20 cellular contexts compared by ENCODE assay signal in genomic region chr4:155929833-155930232, GRCh38. TPM values are rescaled to one million over a fixed set of nuclear protein-coding genes. Genes with fewer than 3 reads are reported as not detected.
"Had no signal": no experiment of that assay in that cellular context is flagged by ENCODE, and none has a peak within 500 bp of the region (broad histone marks: within the 10 kb centered on the region; RNA-seq: fewer than 3 reads in every experiment).

No MANE protein-coding gene starts in this region.

- H3K4me3 ChIP-seq: left lung, mucosa of descending colon, sigmoid colon had no signal

- ATAC-seq: activated CD8-positive, alpha-beta memory T cell treated with anti-CD3 and anti-CD28 coated beads, Interleukin-2, amount 10 ng/mL, durations not matched to agents 7 days and 5 days; effector memory CD8-positive, alpha-beta T cell; foreskin keratinocyte; left lung; mucosa of descending colon; naive thymus-derived CD8-positive, alpha-beta T cell had no signal

- H3K36me3 ChIP-seq: WERI-Rb-1 had no signal

- H3K4me1 ChIP-seq: foreskin keratinocyte, left lung, parathyroid adenoma, sigmoid colon had no signal

- H3K9me3 ChIP-seq: mucosa of descending colon had no signal

- H3K27ac ChIP-seq: foreskin keratinocyte, left lung, parathyroid adenoma, sigmoid colon, WERI-Rb-1 had no signal

- H3K27me3 ChIP-seq: foreskin keratinocyte, left lung, sigmoid colon had no signal

- DNase-seq: activated CD4-positive, alpha-beta T cell treated with anti-CD3 and anti-CD28 coated beads, Interleukin-2, amount 50 U/mL, for 48 hours; activated CD8-positive, alpha-beta memory T cell treated with anti-CD3 and anti-CD28 coated beads, Interleukin-2, amount 10 ng/mL, durations not matched to agents 7 days and 5 days; activated naive CD4-positive, alpha-beta T cell treated with anti-CD3 and anti-CD28 coated beads, Interleukin-2, amount 10 ng/mL, durations not matched to agents 7 days and 5 days; activated T-cell treated with anti-CD3 and anti-CD28 coated beads, Interleukin-2, amount 50 U/mL, for 1 hour; dermis blood vessel endothelial cell; effector memory CD8-positive, alpha-beta T cell; foreskin keratinocyte; glutamatergic neuron; hypothalamus; kidney; left lung; mucosa of descending colon; naive thymus-derived CD8-positive, alpha-beta T cell; sigmoid colon; stimulated activated CD4-positive, alpha-beta T cell treated with anti-CD3 and anti-CD28 coated beads, Interleukin-12 subunit alpha, Interleukin-12 subunit beta, amount 100 ng/mL, for 4 hours; stimulated activated CD4-positive, alpha-beta T cell treated with anti-CD3 and anti-CD28 coated beads, Interleukin-2, amount 100 ng/mL, for 24 hours; WERI-Rb-1 had no signal

RNA-seq across cellular contexts. Expression of gene TDO2, which starts 26.3 kb away (rescaled TPM):
- total RNA-seq: activated CD8-positive, alpha-beta memory T cell treated with anti-CD3 and anti-CD28 coated beads, Interleukin-2, amount 10 ng/mL, durations not matched to agents 7 days and 5 days; activated T-helper 2 cell treated with anti-CD3 and anti-CD28 coated beads, Interferon-gamma antibody, Interleukin-2, Interleukin-4, amounts not matched to agents 10 μg/mL and 5 μg/mL and 100 μg/mL, durations not matched to agents 14 hours and 24 hours and 36 hours; chondrocyte; dermis blood vessel endothelial cell; foreskin keratinocyte; naive thymus-derived CD8-positive, alpha-beta T cell had no signal
